In the genomic region with DNA sequence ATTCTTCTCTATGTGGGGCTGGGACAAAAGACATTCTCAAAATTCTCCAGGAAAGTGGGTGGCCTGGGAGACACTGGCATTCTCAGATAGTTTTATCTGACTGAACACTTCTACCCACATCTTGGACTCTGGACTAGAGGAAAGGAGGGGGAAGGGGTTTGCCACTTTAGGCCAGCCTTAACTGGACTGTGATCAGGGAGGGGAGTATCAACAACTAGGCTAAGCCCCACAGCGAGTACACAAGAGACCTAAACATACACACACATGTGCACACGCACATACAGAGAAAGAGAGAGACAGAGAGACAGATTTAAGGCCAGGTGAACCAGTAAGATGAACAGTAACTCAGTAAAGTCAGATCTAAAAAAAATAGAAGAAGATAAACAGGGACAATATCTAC, we compare ENCODE assay signal across 9 cellular contexts. TPM values are rescaled to one million over a fixed set of nuclear protein-coding genes. Genes with fewer than 3 reads are reported as not detected.
DNase-seq lines count a peak whose midpoint lies in the region; ATAC-seq and TF ChIP-seq lines count a peak whose summit lies in the region.
"Had no signal": no experiment of that assay in that cellular context is flagged by ENCODE, and none has a peak within 500 bp of the region (broad histone marks: within the 10 kb centered on the region; RNA-seq: fewer than 3 reads in every experiment).

No MANE protein-coding gene starts in this region.

- peak overlapping the region in 3 of 4 donors; percentile 18 to 79 (median 61) for H3K27ac ChIP-seq in Peyer's patch
- H3K27ac ChIP-seq in cingulate gyrus (ENCODE audit: low read depth, low read length) = peak overlapping the region; percentile 78

- peak in 1 of 2 donors; percentile 15 for TF ChIP-seq POLR2A in Peyer's patch (IDR thresholded peaks at IDR 0.05)

- no peak for TF ChIP-seq CTCF in Peyer's patch (IDR thresholded peaks at IDR 0.05)

- H3K4me1 ChIP-seq in Peyer's patch = peaks cover 0 to 30% (median 0%) of the 10 kb centered on the region in 4 donors

- DNase-seq in Peyer's patch (peak in 1 of 3 donors; percentile 62), renal cortical epithelial cell (ENCODE audit: low read depth) (peak; percentile 29), NCI-H2171 treated with DMSO at 0.1 percent for 48 hours (lab: John Stamatoyannopoulos, UW) (no peak)

- no peaks in the 10 kb centered on the region for H3K9me3 ChIP-seq in Peyer's patch

- no peaks in the 10 kb centered on the region for H3K27me3 ChIP-seq in Peyer's patch

- ATAC-seq in HG03196 (IDR thresholded peaks at IDR 0.05; ENCODE audit: unreplicated experiment) = no peak
- no peak for ATAC-seq in GM19452 (IDR thresholded peaks at IDR 0.05; ENCODE audit: unreplicated experiment)

- H3K36me3 ChIP-seq in Peyer's patch = no peaks in the 10 kb centered on the region

- H3K4me3 ChIP-seq in Peyer's patch = peak overlapping the region in 2 of 4 donors; percentile 77 to 88

RNA-seq across cellular contexts. Expression of gene SEMA6C, which starts 1.3 kb away (rescaled TPM):
- total RNA-seq in Peyer's patch = 10 to 100 TPM in 3 of 4 donors, 1 to 10 TPM in 1; 2.5 to 24.6 (median 16.6) TPM
- total RNA-seq in renal cortical epithelial cell = 8.4 TPM in 1 of 2 replicates, not detected in the other

RNA-seq across cellular contexts. Expression of gene TNFAIP8L2, which starts 8.8 kb away (rescaled TPM):
- total RNA-seq in Peyer's patch (1 to 10 TPM in 2 of 4 donors, not detected in 2; 4.0 to 6.6 TPM), renal cortical epithelial cell (not detected in 2 replicates)
- total RNA-seq: bronchial epithelial cell, G401 had no signal

RNA-seq across cellular contexts. Expression of gene LYSMD1, which starts 18.0 kb away (rescaled TPM):
- total RNA-seq in Peyer's patch = 10 to 100 TPM in 2 of 4 donors, 1 to 10 TPM in 2; 6.0 to 11.7 (median 10.2) TPM
- total RNA-seq in renal cortical epithelial cell = 5.8 and 7.5 TPM in 2 replicates

RNA-seq across cellular contexts. Expression of gene SCNM1, which starts 18.3 kb away (rescaled TPM):
- 10 to 100 TPM; 16.1 to 48.9 (median 36.9) TPM for total RNA-seq in Peyer's patch
- total RNA-seq in renal cortical epithelial cell = 16.8 and 20.0 TPM in 2 replicates

RNA-seq across cellular contexts. Expression of gene TMOD4, which starts 28.1 kb away (rescaled TPM):
- total RNA-seq in Peyer's patch (10 to 100 TPM in 1 of 4 donors, not detected in 3; 10.7 TPM), renal cortical epithelial cell (not detected in 2 replicates)
- total RNA-seq: bronchial epithelial cell, G401, subcutaneous adipose tissue had no signal
